In the genomic region with DNA sequence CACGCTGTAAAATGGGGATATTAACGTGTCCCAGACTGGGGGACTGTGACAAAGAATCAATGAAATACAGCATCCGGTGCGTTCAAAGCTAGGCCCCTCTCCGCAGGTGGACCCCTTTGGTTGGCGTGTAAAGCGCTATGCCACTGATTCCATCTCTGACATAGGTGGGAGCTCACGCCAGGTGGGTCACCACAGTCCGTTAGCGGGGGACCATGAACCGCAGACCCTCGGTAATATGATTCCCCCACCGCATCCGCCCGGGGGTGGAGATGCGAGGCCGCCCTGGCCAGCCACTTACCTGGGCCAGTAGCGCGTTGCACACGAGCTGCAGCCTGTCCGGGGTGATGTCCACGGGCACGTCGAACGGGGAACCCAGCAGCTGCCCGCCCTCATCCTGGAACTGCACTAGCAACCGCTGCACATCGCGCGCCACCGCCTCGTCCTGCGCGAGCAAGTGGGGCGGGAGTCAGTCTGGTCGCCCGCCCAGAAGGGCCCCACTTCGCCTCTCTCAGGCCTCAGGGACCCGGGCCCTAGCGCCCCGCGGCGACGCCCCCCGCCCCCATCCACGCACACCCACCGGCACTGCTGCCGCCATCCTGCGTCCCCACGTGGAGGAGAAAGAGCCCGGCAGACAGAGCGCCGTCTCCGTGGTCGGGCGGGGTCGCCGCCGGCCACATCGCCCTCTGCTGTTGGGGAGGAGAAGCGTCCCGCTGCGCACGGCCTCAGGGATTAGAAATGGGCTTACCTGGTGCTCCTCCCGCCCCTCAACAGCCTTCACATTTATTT, we compare ENCODE assay signal across 8 cellular contexts.
DNase-seq lines count a peak whose midpoint lies in the region; ATAC-seq lines count a peak whose summit lies in the region.

A gene (minus strand): TSS at position 623 of the 786 bp plus-strand sequence. CDS start 28 bp downstream, at position 595.

- DNase-seq in 8988T (peak; percentile 70), NCI-H2227 treated with DMSO at 0.1 percent for 48 hours (lab: John Stamatoyannopoulos, UW) (peak; percentile 75), islet precursor cell (peak; percentile 94)
- DNase-seq in activated CD4-positive, CD25-positive, alpha-beta regulatory T cell treated with anti-CD3 and anti-CD28 coated beads, Interleukin-2, amount 50 U/mL, for 16 hours (ENCODE audit: low read depth, low spot score) = peak; percentile 76
- DNase-seq in central memory CD4-positive, alpha-beta T cell = peak; percentile 83
- peak; percentile 88 for DNase-seq in stimulated activated CD4-positive, alpha-beta T cell treated with anti-CD3 and anti-CD28 coated beads, Interleukin-12 subunit alpha, Interleukin-12 subunit beta, amount 100 ng/mL, for 4 hours

- ATAC-seq in GM18519 (IDR thresholded peaks at IDR 0.05; ENCODE audit: low FRiP score, unreplicated experiment) (peak; percentile 54), HG03097 (IDR thresholded peaks at IDR 0.05; ENCODE audit: low FRiP score, unreplicated experiment) (peak; percentile 80)

Comparison
In these comparisons a context has a peak if more than half of its experiments do, and no peak if none do; other contexts are left out.
1. Peak in every context shown above with its lines: DNase-seq and ATAC-seq.